ENCODE assay signal across 8 cellular contexts in genomic region chr11:20355221-20356219, GRCh38. TPM values are rescaled to one million over a fixed set of nuclear protein-coding genes. Genes with fewer than 3 reads are reported as not detected.
A peak's percentile ranks its signal among the peaks of the same experiment; 100 is the strongest.
DNase-seq lines count a peak whose midpoint lies in the region; ATAC-seq and TF ChIP-seq lines count a peak whose summit lies in the region.

No MANE protein-coding gene starts in this region.

- TF ChIP-seq EP300 in stomach (IDR thresholded peaks at IDR 0.05) = no peak

- DNase-seq in COLO829 (ENCODE audit: low spot score) = peak; percentile 60
- peak; percentile 73 for DNase-seq in NCI-H82 (lab: John Stamatoyannopoulos, UW)
- DNase-seq in adipocyte (ENCODE audit: low read depth) = peak; percentile 36
- DNase-seq in inferior parietal cortex (ENCODE audit: extremely low spot score) = peak; percentile 60
- DNase-seq in stomach = peak; percentile 35
- DNase-seq in SHP77 (lab: John Stamatoyannopoulos, UW) = no peak

- no peaks in the 10 kb centered on the region for H3K4me1 ChIP-seq in adipocyte (ENCODE audit: control insufficient read depth, insufficient read depth, low read length)
- H3K4me1 ChIP-seq in stomach = no peaks in the 10 kb centered on the region

- TF ChIP-seq CTCF in stomach (IDR thresholded peaks at IDR 0.05) = peak in 4 of 7 experiments; percentile 38 to 50 (median 43)

- H3K9ac ChIP-seq in adipocyte (ENCODE audit: low read length) = no peak overlapping the region

- H3K9me3 ChIP-seq in adipocyte (ENCODE audit: control insufficient read depth, low read length) (no peaks in the 10 kb centered on the region), stomach (no peaks in the 10 kb centered on the region)

- H3K4me3 ChIP-seq in adipocyte (ENCODE audit: low read length) (no peak overlapping the region), stomach (no peak overlapping the region)

- H3K27me3 ChIP-seq in adipocyte (replicated peaks; ENCODE audit: control insufficient read depth, insufficient read depth, low read length) (no peaks in the 10 kb centered on the region), stomach (peaks cover 0 to 3% (median 0%) of the 10 kb centered on the region in 3 donors)

- intact Hi-C loops in stomach (cut with DNase I; ENCODE audit: low total_unique reads) = no loop called here

- WGBS in stomach, 5 donors = 24 to 51% (median 28%) methylated on average over 11 to 12 of the region's 12 CpGs

- H3K27ac ChIP-seq in stomach = no peak overlapping the region

- ATAC-seq in GM18909 (IDR thresholded peaks at IDR 0.05; ENCODE audit: poor library complexity, unreplicated experiment) = peak; percentile 88
- ATAC-seq in HG03060 (IDR thresholded peaks at IDR 0.05; ENCODE audit: low read depth, unreplicated experiment) = peak; percentile 86

- H3K36me3 ChIP-seq in adipocyte (ENCODE audit: control insufficient read depth, insufficient read depth, low read length, severe bottlenecking) = no peaks in the 10 kb centered on the region
- no peaks in the 10 kb centered on the region for H3K36me3 ChIP-seq in stomach

- TF ChIP-seq POLR2A in stomach (IDR thresholded peaks at IDR 0.05) = no peak

RNA-seq across cellular contexts. Expression of gene HTATIP2, which starts 8.0 kb away (rescaled TPM):
- total RNA-seq in stomach = 10 to 100 TPM; 31.2 to 55.3 (median 46.7) TPM
- 10 to 100 TPM; 37.7 to 86.0 (median 62.7) TPM for polyA plus RNA-seq in stomach

RNA-seq across cellular contexts. Expression of gene PRMT3, which starts 32.0 kb away (rescaled TPM):
- 10 to 100 TPM in 4 of 5 donors, 1 to 10 TPM in 1; 9.0 to 54.5 (median 11.2) TPM for total RNA-seq in stomach
- 1 to 10 TPM; 4.7 to 7.8 (median 7.4) TPM for polyA plus RNA-seq in stomach

Comparison
In these comparisons a context has a peak if more than half of its experiments do, and no peak if none do; other contexts are left out.
1. DNase-seq: peak in COLO829 (single experiment), NCI-H82 (single experiment), adipocyte (single experiment), inferior parietal cortex (single experiment) and stomach (single experiment); none in SHP77 (0 of 2).